12 cellular contexts compared by ENCODE assay signal in the genomic region with DNA sequence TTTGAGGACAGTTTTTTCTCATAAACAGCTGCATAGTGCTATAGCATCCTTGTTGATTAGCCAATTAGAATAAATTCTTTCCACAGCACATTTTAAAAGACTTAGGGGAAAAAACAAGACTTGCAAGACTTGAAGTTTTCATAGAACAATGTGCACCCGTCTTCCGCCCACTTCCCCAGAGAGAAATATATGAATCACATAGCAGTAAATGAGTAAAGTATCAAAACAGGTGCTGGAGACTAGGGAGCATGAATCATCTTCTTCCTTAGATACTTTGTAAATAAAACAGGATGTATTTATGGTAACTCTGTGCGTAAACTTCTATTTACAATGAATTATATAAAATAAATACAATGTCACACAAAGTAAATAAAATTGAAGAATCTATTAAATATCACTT.
DNase-seq lines count a peak whose midpoint lies in the region; ATAC-seq, FAIRE-seq and TF ChIP-seq lines count a peak whose summit lies in the region.
"Had no signal": no experiment of that assay in that cellular context is flagged by ENCODE, and none has a peak within 500 bp of the region (broad histone marks: within the 10 kb centered on the region; RNA-seq: fewer than 3 reads in every experiment).

No MANE protein-coding gene starts in this region.

- TF ChIP-seq RAD21 in A549 (conservative IDR thresholded peaks at IDR 0.05 in 1 of 2, IDR thresholded peaks at IDR 0.05 in 1 of 2) = no peak

- H3K79me2 ChIP-seq in keratinocyte (ENCODE audit: control insufficient read depth, insufficient read depth, low read length) = peaks cover 21% of the 10 kb centered on the region

- H3K27me3 Mint-ChIP-seq in naive thymus-derived CD4-positive, alpha-beta T cell = peaks cover 3 to 17% (median 14%) of the 10 kb centered on the region in 5 donors

- H3K4me3 ChIP-seq in A549 (no peak overlapping the region), brain microvascular endothelial cell (ENCODE audit: low read depth, low read length) (no peak overlapping the region), keratinocyte (ENCODE audit: control insufficient read depth in 2 of 3, extremely low read depth in 1 of 3, insufficient read depth in 2 of 3, low read depth in 1 of 3, low read length in 3 of 3) (no peak overlapping the region)
- H3K4me3 ChIP-seq in naive thymus-derived CD4-positive, alpha-beta T cell (ENCODE audit: low read length) = no peak overlapping the region

- H3K9ac ChIP-seq in keratinocyte (ENCODE audit: control insufficient read depth, extremely low read depth, insufficient read depth, low read length) = no peak overlapping the region

- no peak for TF ChIP-seq EP300 in A549 (IDR thresholded peaks at IDR 0.05)

- no peak for TF ChIP-seq POLR2A in A549 (IDR thresholded peaks at IDR 0.05; ENCODE audit: low read length)

- H3K4me1 Mint-ChIP-seq in naive thymus-derived CD4-positive, alpha-beta T cell = no peaks in the 10 kb centered on the region
- H3K4me1 Mint-ChIP-seq: central memory CD8-positive, alpha-beta T cell had no signal

- no peak for FAIRE-seq in A549 (lab: Jason Lieb, UNC)
- FAIRE-seq in keratinocyte (lab: Jason Lieb, UNC) = no peak
- no peak for FAIRE-seq in HTR-8/SVneo (lab: Jason Lieb, UNC)

- dilution Hi-C loops in keratinocyte (cut with MboI; ENCODE audit: extremely low pct_ligation_motif_present, low sequenced_read_pairs) = no loop called here

- 26% methylated on average over 3 of the region's 3 CpGs for WGBS in A549 (ENCODE audit: missing lambda C conversion rate)

- POLR2A ChIA-PET in A549 (lab: Yijun Ruan, JAX) = no interaction called here
- POLR2A ChIA-PET in naive thymus-derived CD4-positive, alpha-beta T cell (lab: Charles Lee) = no interaction called here

- peaks cover 5% of the 10 kb centered on the region for H3K9me1 ChIP-seq in keratinocyte (ENCODE audit: control insufficient read depth, extremely low read depth, insufficient read depth, low read length)

- H3K36me3 Mint-ChIP-seq in naive thymus-derived CD4-positive, alpha-beta T cell = no peaks in the 10 kb centered on the region

- intact Hi-C loops in naive thymus-derived CD4-positive, alpha-beta T cell (cut with micrococcal nuclease) = loop anchor here in 1 of 2 donors (5.0 kb wide), 1 partner anchor 40 kb away; no protein-coding TSS in a partner anchor

- H2AFZ ChIP-seq in keratinocyte (ENCODE audit: control insufficient read depth, low read length) = no peak overlapping the region

- no peaks in the 10 kb centered on the region for H3K27me3 ChIP-seq in brain microvascular endothelial cell (replicated peaks)
- no peaks in the 10 kb centered on the region for H3K27me3 ChIP-seq in keratinocyte (ENCODE audit: control insufficient read depth, extremely low read depth, insufficient read depth, low read length)
- H3K27me3 ChIP-seq in naive thymus-derived CD4-positive, alpha-beta T cell (ENCODE audit: control insufficient read depth in 2 of 2, insufficient read depth in 2 of 2, low read length in 2 of 2) = no peaks in the 10 kb centered on the region

- H4K20me1 ChIP-seq in keratinocyte (ENCODE audit: control insufficient read depth, extremely low read depth, insufficient read depth, low read length) = no peaks in the 10 kb centered on the region

- peak overlapping the region; percentile 29; the same call in 1 of the 3 replicates for H3K4me2 ChIP-seq in A549
- no peak overlapping the region for H3K4me2 ChIP-seq in keratinocyte (ENCODE audit: control insufficient read depth, extremely low read depth, insufficient read depth, low read depth, low read length)

- peaks cover 38% of the 10 kb centered on the region for H3K36me3 ChIP-seq in brain microvascular endothelial cell (replicated peaks)
- peaks cover 0 to 4% of the 10 kb centered on the region in 2 experiments for H3K36me3 ChIP-seq in keratinocyte (ENCODE audit: control insufficient read depth in 2 of 2, extremely low read depth in 1 of 2, insufficient read depth in 2 of 2, low read length in 2 of 2)
- H3K36me3 ChIP-seq in naive thymus-derived CD4-positive, alpha-beta T cell (ENCODE audit: control insufficient read depth in 2 of 3, insufficient read depth in 3 of 3, low read length in 3 of 3) = no peaks in the 10 kb centered on the region

- H3K4me1 ChIP-seq in A549 (peaks cover 27% of the 10 kb centered on the region), keratinocyte (ENCODE audit: control insufficient read depth, extremely low read depth, insufficient read depth, low read length) (peaks cover 22% of the 10 kb centered on the region)
- H3K4me1 ChIP-seq in naive thymus-derived CD4-positive, alpha-beta T cell (ENCODE audit: control insufficient read depth in 2 of 2, insufficient read depth in 2 of 2, low read length in 2 of 2) = no peaks in the 10 kb centered on the region

- no peak overlapping the region for H3K27ac Mint-ChIP-seq in naive thymus-derived CD4-positive, alpha-beta T cell
- H3K27ac Mint-ChIP-seq: WTC11 had no signal

- in situ Hi-C loops in brain microvascular endothelial cell (cut with HindIII; ENCODE audit: low pct_ligation_motif_present, low sequenced_read_pairs) = no loop called here

- no peak overlapping the region for H3K4me3 Mint-ChIP-seq in naive thymus-derived CD4-positive, alpha-beta T cell
- H3K4me3 Mint-ChIP-seq: central memory CD8-positive, alpha-beta T cell; WTC11 had no signal

- DNase-seq in A549 (ENCODE audit: low read depth in 1 of 2, low spot score in 1 of 2) = peak in 1 of 2 experiments; percentile 59
- DNase-seq in HPDE6-E6E7 (ENCODE audit: extremely low spot score) = peak; percentile 58
- peak; percentile 83 for DNase-seq in brain microvascular endothelial cell
- DNase-seq in keratinocyte (ENCODE audit: low read depth, low spot score) = peak; percentile 50
- no peak for DNase-seq in HTR-8/SVneo (ENCODE audit: insufficient read length, low spot score)
- DNase-seq in activated effector memory CD4-positive, alpha-beta T cell treated with anti-CD3 and anti-CD28 coated beads, Interleukin-2, amount 50 U/mL, for 16 hours = no peak
- DNase-seq in naive thymus-derived CD4-positive, alpha-beta T cell = no peak
- DNase-seq: MV-4-11, NCI-H446 treated with DMSO at 0.1 percent for 48 hours had no signal

- CTCF ChIA-PET in A549 (lab: Yijun Ruan, JAX) = no interaction called here
- CTCF ChIA-PET in naive thymus-derived CD4-positive, alpha-beta T cell (lab: Charles Lee) = no interaction called here

- ATAC-seq in A549 = peak; percentile 63 to 74; a peak in 4 of 6 replicates
- ATAC-seq in HG03521 (IDR thresholded peaks at IDR 0.05; ENCODE audit: unreplicated experiment) = no peak
- no peak for ATAC-seq in naive thymus-derived CD4-positive, alpha-beta T cell
- ATAC-seq: WTC11 had no signal

- peaks cover 0 to 16% (median 2%) of the 10 kb centered on the region in 11 donors for H3K9me3 Mint-ChIP-seq in naive thymus-derived CD4-positive, alpha-beta T cell

- no peak for TF ChIP-seq CTCF in A549 (IDR thresholded peaks at IDR 0.05)
- TF ChIP-seq CTCF in brain microvascular endothelial cell (IDR thresholded peaks at IDR 0.05; ENCODE audit: low read depth, low read length, missing control alignments) = no peak
- TF ChIP-seq CTCF in keratinocyte (optimal IDR thresholded peaks at IDR 0.05 in 1 of 3, IDR thresholded peaks at IDR 0.05 in 1 of 3, conservative IDR thresholded peaks at IDR 0.05 in 1 of 3; ENCODE audit: extremely low read depth in 1 of 3, insufficient read depth in 2 of 3, low read length in 3 of 3) = no peak

- H3K9me3 ChIP-seq in A549 (no peaks in the 10 kb centered on the region), keratinocyte (ENCODE audit: control insufficient read depth, low read depth, low read length) (no peaks in the 10 kb centered on the region)
- no peaks in the 10 kb centered on the region for H3K9me3 ChIP-seq in naive thymus-derived CD4-positive, alpha-beta T cell (ENCODE audit: control insufficient read depth in 2 of 3, low read length in 3 of 3)

- no peak overlapping the region for H3K27ac ChIP-seq in A549
- H3K27ac ChIP-seq in brain microvascular endothelial cell = peak overlapping the region; percentile 95
- H3K27ac ChIP-seq in keratinocyte (ENCODE audit: control insufficient read depth, insufficient read depth, low read length) = peak overlapping the region; percentile 67
- no peak overlapping the region for H3K27ac ChIP-seq in naive thymus-derived CD4-positive, alpha-beta T cell (ENCODE audit: low read depth, low read length)

TF ChIP-seq in A549, 52 proteins besides CTCF, POLR2A, EP300 and RAD21:
- TF ChIP-seq FOSL2 (IDR thresholded peaks at IDR 0.05) (0 out of 2 replicates have a peak, but pooled peaks have one; percentile 16), FOSL2 (CRISPR knock-in tag; IDR thresholded peaks at IDR 0.05) (peak; percentile 77), CBX8 (IDR thresholded peaks at IDR 0.05) (no peak), NFE2L2 (conservative IDR thresholded peaks at IDR 0.05; ENCODE audit: low read length) (no peak), JUNB (IDR thresholded peaks at IDR 0.05) (peak; percentile 42), HEYL (CRISPR knock-in tag; IDR thresholded peaks at IDR 0.05) (no peak), ZNF302 (CRISPR knock-in tag; IDR thresholded peaks at IDR 0.05) (no peak)

Comparison
In these comparisons a context has a peak if more than half of its experiments do, and no peak if none do; other contexts are left out.
1. ATAC-seq: peak in A549 (2 of 2); none in HG03521 (single experiment) and naive thymus-derived CD4-positive, alpha-beta T cell (single experiment).
2. DNase-seq: peak in HPDE6-E6E7 (single experiment), brain microvascular endothelial cell (single experiment) and keratinocyte (single experiment); none in HTR-8/SVneo (single experiment), activated effector memory CD4-positive, alpha-beta T cell treated with anti-CD3 and anti-CD28 coated beads, Interleukin-2, amount 50 U/mL, for 16 hours (single experiment) and naive thymus-derived CD4-positive, alpha-beta T cell (0 of 9).
3. H3K27ac ChIP-seq: peak in brain microvascular endothelial cell (single experiment) and keratinocyte (single experiment); none in A549 (0 of 2) and naive thymus-derived CD4-positive, alpha-beta T cell (single experiment).